In the genomic region with DNA sequence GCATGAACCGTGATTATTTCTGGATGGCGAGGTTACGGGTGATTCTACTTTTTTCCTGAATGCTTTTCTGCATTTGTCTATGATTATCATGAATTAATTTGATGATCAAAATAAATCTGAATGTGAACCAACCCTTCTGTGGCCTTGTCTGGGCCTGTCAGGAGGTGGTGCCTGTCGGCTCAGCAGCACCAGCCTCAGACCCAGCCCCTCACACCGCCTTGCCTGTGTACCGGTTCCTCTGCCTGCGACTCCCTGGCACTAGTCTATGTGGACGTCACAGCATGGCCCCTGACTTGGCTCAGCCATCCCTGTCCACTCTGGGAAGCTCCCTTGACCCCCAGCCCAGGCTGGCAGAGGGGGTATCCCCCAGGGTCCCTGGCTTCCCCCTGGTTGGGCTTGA, we compare ENCODE assay signal across 17 cellular contexts. TPM values are rescaled to one million over a fixed set of nuclear protein-coding genes. Genes with fewer than 3 reads are reported as not detected.
A peak's percentile ranks its signal among the peaks of the same experiment; 100 is the strongest.
DNase-seq lines count a peak whose midpoint lies in the region; ATAC-seq, FAIRE-seq and TF ChIP-seq lines count a peak whose summit lies in the region.
"Had no signal": no experiment of that assay in that cellular context is flagged by ENCODE, and none has a peak within 500 bp of the region (broad histone marks: within the 10 kb centered on the region; RNA-seq: fewer than 3 reads in every experiment).

No MANE protein-coding gene starts in this region.

- no peak overlapping the region for H2AK5ac ChIP-seq in IMR-90 (ENCODE audit: low read depth, low read length)

- in situ Hi-C loops in IMR-90 (cut with MboI; ENCODE audit: low sequenced_read_pairs), result no loop called here

- no peak overlapping the region for H3K18ac ChIP-seq in IMR-90 (ENCODE audit: low read depth, low read length)

- H3K9me3 ChIP-seq in IMR-90 (ENCODE audit: control insufficient read depth, insufficient read depth, low read length) (no peaks in the 10 kb centered on the region), keratinocyte (ENCODE audit: control insufficient read depth, low read depth, low read length) (no peaks in the 10 kb centered on the region)
- H3K9me3 ChIP-seq: Caco-2 had no signal

- no peak overlapping the region for H3K27ac Mint-ChIP-seq in activated CD8-positive, alpha-beta T cell treated with anti-CD3 and anti-CD28 coated beads, Interleukin-2, amount 10 ng/mL, durations not matched to agents 7 days and 5 days
- H3K27ac Mint-ChIP-seq: CD8-positive, alpha-beta T cell had no signal

- H2AK9ac ChIP-seq in IMR-90 (replicated peaks; ENCODE audit: low read depth, low read length, poor library complexity), result no peak overlapping the region

- no peak overlapping the region for H3K56ac ChIP-seq in IMR-90 (ENCODE audit: extremely low read depth, insufficient read depth, low read length)

- H3K4ac ChIP-seq in IMR-90 (ENCODE audit: low read depth, low read length), result no peak overlapping the region

- BruUV-seq in IMR-90 (replicated peaks; lab: Mats Ljungman, UMichigan), result no TSS peak

- no peak overlapping the region for H3K4me3 ChIP-seq in IMR-90 (ENCODE audit: insufficient read depth, low read depth, low read length)
- no peak overlapping the region for H3K4me3 ChIP-seq in bronchial epithelial cell (ENCODE audit: low read depth, low read length)
- H3K4me3 ChIP-seq in keratinocyte (ENCODE audit: control insufficient read depth in 2 of 3, extremely low read depth in 1 of 3, insufficient read depth in 2 of 3, low read depth in 1 of 3, low read length in 3 of 3), result no peak overlapping the region
- H3K4me3 ChIP-seq: GM23248 had no signal

- intact Hi-C loops in IMR-90 (cut with micrococcal nuclease), result no loop called here

- H3K4me1 ChIP-seq in IMR-90 (ENCODE audit: control insufficient read depth, insufficient read depth, low read length) (no peaks in the 10 kb centered on the region), keratinocyte (ENCODE audit: control insufficient read depth, extremely low read depth, insufficient read depth, low read length) (peaks cover 6% of the 10 kb centered on the region)
- H3K4me1 ChIP-seq: Caco-2 had no signal

- H2BK15ac ChIP-seq in IMR-90 (ENCODE audit: low read depth, low read length), result no peak overlapping the region

- 80% methylated on average over 2 of the region's 8 CpGs; no CpG with 5 or more reads in 1 of the 2 experiments for WGBS in IMR-90 (ENCODE audit: extremely low coverage in 2 of 2, insufficient read length in 1 of 2), 2 experiments

- H2BK5ac ChIP-seq in IMR-90 (ENCODE audit: low read depth, low read length, poor library complexity, severe bottlenecking), result no peak overlapping the region

- TF ChIP-seq RAD21 in IMR-90 (IDR thresholded peaks at IDR 0.05; ENCODE audit: low read length), result no peak

- no peak overlapping the region for H3K14ac ChIP-seq in IMR-90 (replicated peaks; ENCODE audit: low read depth, low read length)

- no peaks in the 10 kb centered on the region for H3K36me3 ChIP-seq in IMR-90 (ENCODE audit: control insufficient read depth, insufficient read depth, low read length)
- no peaks in the 10 kb centered on the region for H3K36me3 ChIP-seq in bronchial epithelial cell (ENCODE audit: control insufficient read depth, insufficient read depth, low read length)
- no peaks in the 10 kb centered on the region for H3K36me3 ChIP-seq in keratinocyte (ENCODE audit: control insufficient read depth in 2 of 2, extremely low read depth in 1 of 2, insufficient read depth in 2 of 2, low read length in 2 of 2)

- H3K36me3 Mint-ChIP-seq in activated CD8-positive, alpha-beta T cell treated with anti-CD3 and anti-CD28 coated beads, Interleukin-2, amount 10 ng/mL, durations not matched to agents 7 days and 5 days (ENCODE audit: low read depth), result no peaks in the 10 kb centered on the region

- CTCF ChIA-PET in IMR-90 (lab: Yijun Ruan, JAX), result no interaction called here
- CTCF ChIA-PET in activated CD8-positive, alpha-beta T cell treated with anti-CD3 and anti-CD28 coated beads, Interleukin-2, amount 10 ng/mL, durations not matched to agents 7 days and 5 days (lab: Charles Lee), result no interaction called here

- H2AFZ ChIP-seq in IMR-90 (replicated peaks; ENCODE audit: low read length, poor library complexity), result peak overlapping the region; percentile 56
- peak overlapping the region; percentile 43 for H2AFZ ChIP-seq in keratinocyte (ENCODE audit: control insufficient read depth, low read length)
- H2AFZ ChIP-seq: GM23248 had no signal

- no peak overlapping the region for H2BK20ac ChIP-seq in IMR-90 (ENCODE audit: low read depth, low read length)

- no peaks in the 10 kb centered on the region for H3K79me1 ChIP-seq in IMR-90 (ENCODE audit: low read depth in 1 of 2, low read length in 2 of 2)

- H3K9me3 Mint-ChIP-seq in activated CD8-positive, alpha-beta T cell treated with anti-CD3 and anti-CD28 coated beads, Interleukin-2, amount 10 ng/mL, durations not matched to agents 7 days and 5 days (ENCODE audit: insufficient read depth), result no peaks in the 10 kb centered on the region
- H3K9me3 Mint-ChIP-seq: CD8-positive, alpha-beta T cell had no signal

- DNase-seq in IMR-90, result no peak
- peak; percentile 12 for DNase-seq in bronchial epithelial cell (ENCODE audit: low read depth)
- DNase-seq in keratinocyte (ENCODE audit: low read depth, low spot score), result no peak
- no peak for DNase-seq in activated CD8-positive, alpha-beta T cell treated with anti-CD3 and anti-CD28 coated beads, Interleukin-2, amount 10 ng/mL, durations not matched to agents 7 days and 5 days
- DNase-seq: C1 segment of cervical spinal cord; Caco-2; CD8-positive, alpha-beta T cell; DMS153; DND-41; GM23248; H7; HCEC 1CT had no signal

- no peak for FAIRE-seq in bronchial epithelial cell (lab: Jason Lieb, UNC)
- peak; percentile 41 for FAIRE-seq in keratinocyte (lab: Jason Lieb, UNC)
- FAIRE-seq: G401.6, GM12892, H1 had no signal

- H3K27me3 ChIP-seq in IMR-90 (ENCODE audit: control insufficient read depth, insufficient read depth, low read length), result peaks cover 19% of the 10 kb centered on the region
- H3K27me3 ChIP-seq in bronchial epithelial cell (ENCODE audit: control insufficient read depth, insufficient read depth, low read length), result no peaks in the 10 kb centered on the region
- H3K27me3 ChIP-seq in keratinocyte (ENCODE audit: control insufficient read depth, extremely low read depth, insufficient read depth, low read length), result no peaks in the 10 kb centered on the region

- no peaks in the 10 kb centered on the region for H3K4me1 Mint-ChIP-seq in activated CD8-positive, alpha-beta T cell treated with anti-CD3 and anti-CD28 coated beads, Interleukin-2, amount 10 ng/mL, durations not matched to agents 7 days and 5 days (ENCODE audit: low read depth)

- H3K27ac ChIP-seq in IMR-90 (ENCODE audit: insufficient read depth, low read length), result no peak overlapping the region
- H3K27ac ChIP-seq in keratinocyte (ENCODE audit: control insufficient read depth, insufficient read depth, low read length), result no peak overlapping the region
- H3K27ac ChIP-seq: GM23248 had no signal

- no peak overlapping the region for H3K4me3 Mint-ChIP-seq in activated CD8-positive, alpha-beta T cell treated with anti-CD3 and anti-CD28 coated beads, Interleukin-2, amount 10 ng/mL, durations not matched to agents 7 days and 5 days
- H3K4me3 Mint-ChIP-seq: CD8-positive, alpha-beta T cell had no signal

- H3K23ac ChIP-seq in IMR-90 (ENCODE audit: low read depth, low read length), result no peak overlapping the region

- H3K79me2 ChIP-seq in keratinocyte (ENCODE audit: control insufficient read depth, insufficient read depth, low read length), result no peaks in the 10 kb centered on the region

- TF ChIP-seq CTCF in IMR-90 (conservative IDR thresholded peaks at IDR 0.05; ENCODE audit: low read depth, low read length) (no peak), bronchial epithelial cell (IDR thresholded peaks at IDR 0.05; ENCODE audit: insufficient read depth, low read length, severe bottlenecking) (no peak), keratinocyte (optimal IDR thresholded peaks at IDR 0.05 in 1 of 3, IDR thresholded peaks at IDR 0.05 in 1 of 3, conservative IDR thresholded peaks at IDR 0.05 in 1 of 3; ENCODE audit: extremely low read depth in 1 of 3, insufficient read depth in 2 of 3, low read length in 3 of 3) (no peak)

- TF ChIP-seq POLR2A in IMR-90 (IDR thresholded peaks at IDR 0.05; ENCODE audit: low read depth, low read length), result no peak

- no peaks in the 10 kb centered on the region for H3K27me3 Mint-ChIP-seq in activated CD8-positive, alpha-beta T cell treated with anti-CD3 and anti-CD28 coated beads, Interleukin-2, amount 10 ng/mL, durations not matched to agents 7 days and 5 days (ENCODE audit: low read depth)

- no peaks in the 10 kb centered on the region for H4K20me1 ChIP-seq in IMR-90 (ENCODE audit: insufficient read depth, low read length)
- no peaks in the 10 kb centered on the region for H4K20me1 ChIP-seq in keratinocyte (ENCODE audit: control insufficient read depth, extremely low read depth, insufficient read depth, low read length)

- POLR2A ChIA-PET in IMR-90 (lab: Charles Lee; ENCODE audit: unreplicated experiment), result no interaction called here
- POLR2A ChIA-PET in activated CD8-positive, alpha-beta T cell treated with anti-CD3 and anti-CD28 coated beads, Interleukin-2, amount 10 ng/mL, durations not matched to agents 7 days and 5 days (lab: Charles Lee), result interaction anchor here (0.7 kb wide), 1 partner anchor 115 kb away, joined by 3 read pairs; the partner anchor contains the start of gene RPS19

- no peak overlapping the region for H4K91ac ChIP-seq in IMR-90 (ENCODE audit: insufficient read depth, low read depth, low read length)

- H4K8ac ChIP-seq in IMR-90 (ENCODE audit: low read depth in 2 of 2, low read length in 2 of 2), result no peak overlapping the region

- H3K9ac ChIP-seq in IMR-90 (ENCODE audit: low read depth, low read length) (no peak overlapping the region), keratinocyte (ENCODE audit: control insufficient read depth, extremely low read depth, insufficient read depth, low read length) (no peak overlapping the region)
- H3K9ac ChIP-seq: GM23248 had no signal

- no peak for ATAC-seq in IMR-90 (ENCODE audit: low read depth)
- ATAC-seq in HG03378 (IDR thresholded peaks at IDR 0.05; ENCODE audit: unreplicated experiment), result no peak
- ATAC-seq in GM21529 (IDR thresholded peaks at IDR 0.05; ENCODE audit: unreplicated experiment), result no peak
- ATAC-seq in activated CD8-positive, alpha-beta T cell treated with anti-CD3 and anti-CD28 coated beads, Interleukin-2, amount 10 ng/mL, durations not matched to agents 7 days and 5 days, result no peak
- ATAC-seq: CD8-positive, alpha-beta T cell had no signal

- dilution Hi-C loops in IMR-90 (cut with HindIII; ENCODE audit: low sequenced_read_pairs, unreplicated experiment) (no loop called here), keratinocyte (cut with MboI; ENCODE audit: extremely low pct_ligation_motif_present, low sequenced_read_pairs) (no loop called here)

- H4K5ac ChIP-seq in IMR-90 (ENCODE audit: low read depth, low read length), result no peak overlapping the region

- H3K9me1 ChIP-seq in IMR-90 (ENCODE audit: insufficient read depth, low read length) (no peaks in the 10 kb centered on the region), keratinocyte (ENCODE audit: control insufficient read depth, extremely low read depth, insufficient read depth, low read length) (no peaks in the 10 kb centered on the region)

- no peak overlapping the region for H2BK120ac ChIP-seq in IMR-90 (ENCODE audit: low read depth, low read length)

- H3K4me2 ChIP-seq in IMR-90 (ENCODE audit: low read depth, low read length) (no peak overlapping the region), keratinocyte (ENCODE audit: control insufficient read depth, extremely low read depth, insufficient read depth, low read depth, low read length) (peak overlapping the region; percentile 37)

RNA-seq across cellular contexts. Expression of gene RABAC1, which starts 15.5 kb away (rescaled TPM):
- total RNA-seq in IMR-90 (2012; rRNA removed) (117 and 145 TPM in 2 replicates), bronchial epithelial cell (96.6 and 98.4 TPM in 2 replicates)
- polyA plus RNA-seq in IMR-90 (2012; rRNA removed) (276 and 320 TPM in 2 replicates), keratinocyte (107 to 232 TPM (median 132 TPM) in 3 replicates)
- polyA plus RNA-seq in IMR-90 (2012; cell fraction: cytosol; rRNA removed), result 632 and 774 TPM in 2 replicates
- polyA plus RNA-seq in IMR-90 (2012; cell fraction: nucleus; rRNA removed; ENCODE audit: low replicate concordance), result 305 and 429 TPM in 2 replicates
- polyA plus RNA-seq in keratinocyte (2011; ENCODE audit: low read depth), result 8.6 TPM
- polyA plus RNA-seq in keratinocyte (2011; cell fraction: cytosol; rRNA removed), result 114 and 253 TPM in 2 replicates
- 174 and 215 TPM in 2 replicates for polyA plus RNA-seq in keratinocyte (2011; cell fraction: nucleus; rRNA removed)
- 144 and 232 TPM in 2 replicates for polyA plus RNA-seq in keratinocyte (2012; ENCODE audit: low replicate concordance)
- 61.4 to 131 TPM (median 107 TPM) in 3 replicates for polyA minus RNA-seq in keratinocyte
- polyA minus RNA-seq in keratinocyte (2011; cell fraction: cytosol; rRNA and poly(A)+ RNA removed), result 174 TPM
- 49.5 and 50.8 TPM in 2 replicates for polyA minus RNA-seq in keratinocyte (2011; cell fraction: nucleus; rRNA and poly(A)+ RNA removed)
- 10 to 100 TPM; 63.0 to 63.4 TPM for total RNA-seq in activated CD8-positive, alpha-beta T cell treated with anti-CD3 and anti-CD28 coated beads, Interleukin-2, amount 10 ng/mL, durations not matched to agents 7 days and 5 days

RNA-seq across cellular contexts. Expression of gene ATP1A3, which starts 19.4 kb away (rescaled TPM):
- total RNA-seq in IMR-90 (2012; rRNA removed) (under 0.01 TPM in 2 replicates), bronchial epithelial cell (0.13 TPM in 1 of 2 replicates, not detected in the other)
- polyA plus RNA-seq in IMR-90 (2012; rRNA removed) (0.11 and 0.12 TPM in 2 replicates), keratinocyte (0.05 to 0.09 TPM in 2 of 3 replicates, not detected in the other)
- polyA plus RNA-seq in IMR-90 (2012; cell fraction: cytosol; rRNA removed), result 0.04 and 0.10 TPM in 2 replicates
- polyA plus RNA-seq in IMR-90 (2012; cell fraction: nucleus; rRNA removed; ENCODE audit: low replicate concordance), result 0.06 and 0.16 TPM in 2 replicates
- polyA plus RNA-seq in keratinocyte (2011; ENCODE audit: low read depth), result not detected
- 0.04 TPM in 1 of 2 replicates, not detected in the other for polyA plus RNA-seq in keratinocyte (2011; cell fraction: cytosol; rRNA removed)
- polyA plus RNA-seq in keratinocyte (2011; cell fraction: nucleus; rRNA removed), result 0.19 and 0.23 TPM in 2 replicates
- 0.20 and 0.21 TPM in 2 replicates for polyA plus RNA-seq in keratinocyte (2012; ENCODE audit: low replicate concordance)
- polyA minus RNA-seq in keratinocyte, result 0.13 to 0.30 TPM in 2 of 3 replicates, not detected in the other
- not detected for polyA minus RNA-seq in keratinocyte (2011; cell fraction: cytosol; rRNA and poly(A)+ RNA removed)
- 0.21 and 0.31 TPM in 2 replicates for polyA minus RNA-seq in keratinocyte (2011; cell fraction: nucleus; rRNA and poly(A)+ RNA removed)
- 1 to 10 TPM; 2.3 to 3.3 TPM for total RNA-seq in activated CD8-positive, alpha-beta T cell treated with anti-CD3 and anti-CD28 coated beads, Interleukin-2, amount 10 ng/mL, durations not matched to agents 7 days and 5 days

RNA-seq across cellular contexts. Expression of gene ERFL, which starts 46.4 kb away (rescaled TPM):
- total RNA-seq in IMR-90 (2012; rRNA removed), result not detected in 2 replicates
- polyA plus RNA-seq in IMR-90 (2012; rRNA removed), result 0.09 TPM in 1 of 2 replicates, not detected in the other
- 0.02 and 0.08 TPM in 2 replicates for polyA plus RNA-seq in IMR-90 (2012; cell fraction: cytosol; rRNA removed)
- 0.26 and 0.53 TPM in 2 replicates for polyA plus RNA-seq in IMR-90 (2012; cell fraction: nucleus; rRNA removed; ENCODE audit: low replicate concordance)
- total RNA-seq in bronchial epithelial cell, result under 0.01 TPM in 2 replicates
- polyA plus RNA-seq in keratinocyte, result not detected in 3 replicates
- polyA plus RNA-seq in keratinocyte (2011; ENCODE audit: low read depth), result not detected
- not detected in 2 replicates for polyA plus RNA-seq in keratinocyte (2011; cell fraction: cytosol; rRNA removed)
- 0.15 TPM in 1 of 2 replicates, not detected in the other for polyA plus RNA-seq in keratinocyte (2011; cell fraction: nucleus; rRNA removed)
- 0.31 TPM in 1 of 2 replicates, not detected in the other for polyA plus RNA-seq in keratinocyte (2012; ENCODE audit: low replicate concordance)
- polyA minus RNA-seq in keratinocyte, result not detected in 3 replicates
- polyA minus RNA-seq in keratinocyte (2011; cell fraction: cytosol; rRNA and poly(A)+ RNA removed), result not detected
- polyA minus RNA-seq in keratinocyte (2011; cell fraction: nucleus; rRNA and poly(A)+ RNA removed), result not detected in 2 replicates
- 1 to 10 TPM in 1 of 2 experiments, under 1 TPM in 1; 0.84 to 1.1 TPM for total RNA-seq in activated CD8-positive, alpha-beta T cell treated with anti-CD3 and anti-CD28 coated beads, Interleukin-2, amount 10 ng/mL, durations not matched to agents 7 days and 5 days
- total RNA-seq: GM23248, H1, H7 had no signal
- polyA plus RNA-seq: GM23248 had no signal
